ENCODE assay signal across 18 cellular contexts in genomic region chr17:49690256-49690655, GRCh38. TPM values are rescaled to one million over a fixed set of nuclear protein-coding genes. Genes with fewer than 3 reads are reported as not detected.
DNase-seq lines count a peak whose midpoint lies in the region; ATAC-seq and TF ChIP-seq lines count a peak whose summit lies in the region.
"Had no signal": no experiment of that assay in that cellular context is flagged by ENCODE, and none has a peak within 500 bp of the region (broad histone marks: within the 10 kb centered on the region; RNA-seq: fewer than 3 reads in every experiment).

No MANE protein-coding gene starts in this region.

- H3K27me3 ChIP-seq in endodermal cell (ENCODE audit: control insufficient read depth, insufficient read depth, low read length, poor library complexity, severe bottlenecking) (no peaks in the 10 kb centered on the region), vagina (no peaks in the 10 kb centered on the region)
- H3K27me3 ChIP-seq: spleen had no signal

- H3K4me1 ChIP-seq in endodermal cell (ENCODE audit: control insufficient read depth, insufficient read depth, low read length): no peaks in the 10 kb centered on the region
- H3K4me1 ChIP-seq in vagina: peaks cover 22% of the 10 kb centered on the region

- H3K4me3 ChIP-seq in endodermal cell (ENCODE audit: low read length) (no peak overlapping the region), vagina (no peak overlapping the region)
- H3K4me3 ChIP-seq: spleen had no signal

- H3K27ac Mint-ChIP-seq in endodermal cell: no peak overlapping the region
- H3K27ac Mint-ChIP-seq: activated CD4-positive, alpha-beta T cell treated with anti-CD3 and anti-CD28 coated beads, Interleukin-2, amount 10 ng/mL, durations not matched to agents 24 days and 14 days had no signal

- no peaks in the 10 kb centered on the region for H3K9me3 Mint-ChIP-seq in endodermal cell
- H3K9me3 Mint-ChIP-seq: activated CD4-positive, alpha-beta T cell treated with anti-CD3 and anti-CD28 coated beads, Interleukin-2, amount 10 ng/mL, durations not matched to agents 24 days and 14 days; CD14-positive monocyte had no signal

- ATAC-seq in Right ventricle myocardium superior (ENCODE audit: poor library complexity) (peak; percentile 13), HG03025 (IDR thresholded peaks at IDR 0.05; ENCODE audit: low FRiP score, unreplicated experiment) (no peak), GM21390 (IDR thresholded peaks at IDR 0.05; ENCODE audit: unreplicated experiment) (no peak)
- ATAC-seq: natural killer cell treated with Interleukin-12 subunit alpha and Interleukin-12 subunit beta and Interleukin-15 and Interleukin-18, amount 100 ng/mL, for 72 hours had no signal

- H3K27ac ChIP-seq in endodermal cell (ENCODE audit: low read depth, low read length): no peak overlapping the region
- peak overlapping the region; percentile 84 for H3K27ac ChIP-seq in vagina
- H3K27ac ChIP-seq: RWPE1 had no signal

- no peak for DNase-seq in Right ventricle myocardium superior
- no peak for DNase-seq in cardiac septum (ENCODE audit: low spot score)
- DNase-seq in endodermal cell: peak; percentile 39
- peak; percentile 14 for DNase-seq in mesenteric fat pad (ENCODE audit: low spot score)
- no peak for DNase-seq in vagina (ENCODE audit: extremely low spot score in 2 of 2)
- no peak for DNase-seq in NOMO-1 (lab: John Stamatoyannopoulos, UW; ENCODE audit: unreplicated experiment in 2 of 2)
- DNase-seq: activated CD4-positive, alpha-beta T cell treated with anti-CD3 and anti-CD28 coated beads, Interleukin-2, amount 10 ng/mL, durations not matched to agents 24 days and 14 days; activated gamma-delta T cell; effector memory CD4-positive, alpha-beta T cell; KBM-7; NCI-H187; NCI-H226 had no signal

- no peaks in the 10 kb centered on the region for H3K36me3 Mint-ChIP-seq in endodermal cell (ENCODE audit: low read depth)
- H3K36me3 Mint-ChIP-seq: CD14-positive monocyte; natural killer cell treated with Interleukin-12 subunit alpha and Interleukin-12 subunit beta and Interleukin-15 and Interleukin-18, amount 100 ng/mL, for 72 hours had no signal

- TF ChIP-seq CTCF in endodermal cell (conservative IDR thresholded peaks at IDR 0.05): no peak
- no peak for TF ChIP-seq CTCF in vagina (IDR thresholded peaks at IDR 0.05)

- WGBS in endodermal cell (ENCODE audit: insufficient coverage in 1 of 2, insufficient read length in 1 of 2), 2 experiments: 89 to 95% methylated on average over 2 of the region's 2 CpGs

- no peaks in the 10 kb centered on the region for H3K9me3 ChIP-seq in endodermal cell (ENCODE audit: control insufficient read depth, low read length)
- H3K9me3 ChIP-seq in vagina: no peaks in the 10 kb centered on the region
- H3K9me3 ChIP-seq: spleen had no signal

- intact Hi-C loops in Right ventricle myocardium superior (cut with DNase I): no loop called here
- intact Hi-C loops in cardiac septum (cut with DNase I): loop anchor here (5.0 kb wide), 1 partner anchor 58 kb away; no protein-coding TSS in a partner anchor
- intact Hi-C loops in vagina (cut with DNase I): no loop called here

- peaks cover 20% of the 10 kb centered on the region for H3K27me3 Mint-ChIP-seq in endodermal cell (ENCODE audit: insufficient read depth)
- H3K27me3 Mint-ChIP-seq: activated CD4-positive, alpha-beta T cell treated with anti-CD3 and anti-CD28 coated beads, Interleukin-2, amount 10 ng/mL, durations not matched to agents 24 days and 14 days; natural killer cell treated with Interleukin-12 subunit alpha and Interleukin-12 subunit beta and Interleukin-15 and Interleukin-18, amount 100 ng/mL, for 72 hours had no signal

- H3K36me3 ChIP-seq in endodermal cell (ENCODE audit: control insufficient read depth, insufficient read depth, low read length) (no peaks in the 10 kb centered on the region), vagina (no peaks in the 10 kb centered on the region)
- H3K36me3 ChIP-seq: spleen had no signal

- no peak overlapping the region for H3K9ac ChIP-seq in endodermal cell (ENCODE audit: extremely low read depth, low read length, poor library complexity, severe bottlenecking)

- peaks cover 13% of the 10 kb centered on the region for H3K4me1 Mint-ChIP-seq in endodermal cell

- no peak for TF ChIP-seq POLR2A in vagina (IDR thresholded peaks at IDR 0.05)

- H3K4me3 Mint-ChIP-seq in endodermal cell: no peak overlapping the region
- H3K4me3 Mint-ChIP-seq: activated CD4-positive, alpha-beta T cell treated with anti-CD3 and anti-CD28 coated beads, Interleukin-2, amount 10 ng/mL, durations not matched to agents 24 days and 14 days; CD14-positive monocyte; natural killer cell treated with Interleukin-12 subunit alpha and Interleukin-12 subunit beta and Interleukin-15 and Interleukin-18, amount 100 ng/mL, for 72 hours had no signal

RNA-seq across cellular contexts. Expression of gene SPOP, which starts 12.4 kb away (rescaled TPM):
- total RNA-seq in Right ventricle myocardium superior (64.0 TPM), cardiac septum (68.3 TPM), endodermal cell (10 to 100 TPM; 39.9 to 41.3 TPM), mesenteric fat pad (44.2 TPM), vagina (87.2 TPM)
- polyA plus RNA-seq in endodermal cell (2013, experiment 1 of 2): 54.5 TPM
- polyA plus RNA-seq in endodermal cell (2013, experiment 2 of 2): 42.8 TPM

RNA-seq across cellular contexts. Expression of gene SLC35B1, which starts 17.5 kb away (rescaled TPM):
- 53.3 TPM for total RNA-seq in Right ventricle myocardium superior
- total RNA-seq in cardiac septum: 73.8 TPM
- 10 to 100 TPM; 59.4 to 80.5 TPM for total RNA-seq in endodermal cell
- polyA plus RNA-seq in endodermal cell (2013, experiment 1 of 2): 69.1 TPM
- polyA plus RNA-seq in endodermal cell (2013, experiment 2 of 2): 55.1 TPM
- total RNA-seq in mesenteric fat pad: 44.5 TPM
- 42.0 TPM for total RNA-seq in vagina

Comparison
In these comparisons a context has a peak if more than half of its experiments do, and no peak if none do; other contexts are left out.
1. DNase-seq: peak in endodermal cell (single experiment) and mesenteric fat pad (single experiment); none in Right ventricle myocardium superior (single experiment), cardiac septum (single experiment), vagina (0 of 2) and NOMO-1 (0 of 2).